8 cellular contexts compared by ENCODE assay signal in genomic region chr18:41906528-41907256, GRCh38.
DNase-seq lines count a peak whose midpoint lies in the region; ATAC-seq and TF ChIP-seq lines count a peak whose summit lies in the region.

No MANE protein-coding gene starts in this region.

- H3K4me2 ChIP-seq in parathyroid adenoma (ENCODE audit: low read length) = no peak overlapping the region

- peak; percentile 56 for TF ChIP-seq CTCF in parathyroid adenoma (IDR thresholded peaks at IDR 0.05)

- H3K4me3 ChIP-seq in parathyroid adenoma (ENCODE audit: low read depth, low read length) = no peak overlapping the region

- no peaks in the 10 kb centered on the region for H3K4me1 ChIP-seq in parathyroid adenoma

- no peak overlapping the region for H3K27ac ChIP-seq in parathyroid adenoma

- H3K9me3 ChIP-seq in parathyroid adenoma (ENCODE audit: control insufficient read depth, low read length) = no peaks in the 10 kb centered on the region

- no peaks in the 10 kb centered on the region for H3K36me3 ChIP-seq in parathyroid adenoma (ENCODE audit: control insufficient read depth, insufficient read depth, low read length)

- no peak overlapping the region for H3K9ac ChIP-seq in parathyroid adenoma

- peak; percentile 51 for DNase-seq in COR-L47 (lab: John Stamatoyannopoulos, UW)
- peak; percentile 30 for DNase-seq in NCI-H2081 treated with DMSO at 0.1 percent for 48 hours (lab: John Stamatoyannopoulos, UW)
- DNase-seq in activated CD4-positive, alpha-beta T cell treated with anti-CD3 and anti-CD28 coated beads, Interleukin-2, amount 50 U/mL, for 48 hours = peak; percentile 11 to 27
- peak; percentile 25 for DNase-seq in fibroblast of gingiva (ENCODE audit: low read depth)
- no peak for DNase-seq in KG1 (lab: John Stamatoyannopoulos, UW)

- peak; percentile 97 for ATAC-seq in GM18867 (IDR thresholded peaks at IDR 0.05; ENCODE audit: unreplicated experiment)
- peak; percentile 97 for ATAC-seq in HG02981 (IDR thresholded peaks at IDR 0.05; ENCODE audit: unreplicated experiment)

- no peaks in the 10 kb centered on the region for H3K27me3 ChIP-seq in parathyroid adenoma (ENCODE audit: control insufficient read depth, insufficient read depth, low read length)

- no peaks in the 10 kb centered on the region for H3K79me2 ChIP-seq in parathyroid adenoma

- no peak overlapping the region for H2AFZ ChIP-seq in parathyroid adenoma
